ENCODE assay signal across 8 cellular contexts in genomic region chr12:7130537-7130790, GRCh38. TPM values are rescaled to one million over a fixed set of nuclear protein-coding genes. Genes with fewer than 3 reads are reported as not detected.
DNase-seq lines count a peak whose midpoint lies in the region; ATAC-seq and TF ChIP-seq lines count a peak whose summit lies in the region.

No MANE protein-coding gene starts in this region.

- POLR2A ChIA-PET in MCF 10A (lab: Yijun Ruan, JAX): no interaction called here

- H3K27me3 Mint-ChIP-seq in MCF 10A (ENCODE audit: insufficient read depth, unreplicated experiment): no peaks in the 10 kb centered on the region
- no peaks in the 10 kb centered on the region for H3K27me3 Mint-ChIP-seq in mesothelial cell of epicardium (ENCODE audit: low read depth)

- H3K4me3 ChIP-seq in AG09309 (ENCODE audit: control insufficient read depth, low read depth, low read length): peak overlapping the region; percentile 56

- H3K9me3 Mint-ChIP-seq in MCF 10A (ENCODE audit: unreplicated experiment) (no peaks in the 10 kb centered on the region), mesothelial cell of epicardium (no peaks in the 10 kb centered on the region)

- H3K27ac Mint-ChIP-seq in MCF 10A (ENCODE audit: low read depth, unreplicated experiment) (peak overlapping the region; percentile 33), mesothelial cell of epicardium (peak overlapping the region; percentile 85)

- intact Hi-C loops in MCF 10A (cut with micrococcal nuclease): no loop called here

- H3K36me3 Mint-ChIP-seq in MCF 10A (ENCODE audit: insufficient read depth, unreplicated experiment) (peaks cover 26% of the 10 kb centered on the region), mesothelial cell of epicardium (peaks cover 9% of the 10 kb centered on the region)

- CTCF ChIA-PET in MCF 10A (lab: Yijun Ruan, JAX): interaction anchor here (0.7 to 1.3 kb wide), 2 partner anchors 14 to 60 kb away, joined by 3 to 5 read pairs; no protein-coding TSS in a partner anchor

- DNase-seq in AG09309 (ENCODE audit: low read depth) (no peak), MCF 10A (ENCODE audit: unreplicated experiment) (no peak), mesothelial cell of epicardium (ENCODE audit: low spot score in 2 of 2, unreplicated experiment in 2 of 2) (no peak), anterior cingulate cortex (lab: John Stamatoyannopoulos, UW) (no peak), NCI-H2227 treated with DMSO at 0.1 percent for 48 hours (lab: John Stamatoyannopoulos, UW) (no peak), germinal center (ENCODE audit: low spot score) (no peak)

- no TSS peak for BruUV-seq in MCF 10A (replicated peaks; lab: Mats Ljungman, UMichigan)

- H3K4me3 Mint-ChIP-seq in MCF 10A (ENCODE audit: unreplicated experiment): peak overlapping the region; percentile 72
- H3K4me3 Mint-ChIP-seq in mesothelial cell of epicardium: peak overlapping the region; percentile 90

- TF ChIP-seq CTCF in AG09309 (IDR thresholded peaks at IDR 0.05; ENCODE audit: control insufficient read depth, insufficient read depth, low read depth, low read length, missing control alignments) (no peak), MCF 10A (IDR thresholded peaks at IDR 0.05; ENCODE audit: unreplicated experiment) (no peak), mesothelial cell of epicardium (IDR thresholded peaks at IDR 0.05; ENCODE audit: unreplicated experiment) (no peak)

- H3K4me1 Mint-ChIP-seq in MCF 10A (ENCODE audit: insufficient read depth, unreplicated experiment) (peaks cover 17% of the 10 kb centered on the region), mesothelial cell of epicardium (peaks cover 25% of the 10 kb centered on the region)

- ATAC-seq in HG02885 (IDR thresholded peaks at IDR 0.05; ENCODE audit: poor library complexity, unreplicated experiment) (peak; percentile 11), GM19351 (IDR thresholded peaks at IDR 0.05; ENCODE audit: unreplicated experiment) (no peak)

RNA-seq across cellular contexts. Expression of gene CLSTN3, which starts 0.3 kb away (rescaled TPM):
- 34.6 and 40.2 TPM in 2 replicates for total RNA-seq in MCF 10A (2022)
- 79.1 to 81.3 TPM (median 81.1 TPM) in 3 replicates for total RNA-seq in mesothelial cell of epicardium

RNA-seq across cellular contexts. Expression of gene RBP5, which starts 1.8 kb away (rescaled TPM):
- total RNA-seq in MCF 10A (2022) (not detected in 2 replicates), mesothelial cell of epicardium (2.1 to 2.5 TPM (median 2.3 TPM) in 3 replicates)

RNA-seq across cellular contexts. Expression of gene C1RL, which starts 21.4 kb away (rescaled TPM):
- total RNA-seq in MCF 10A (2022): 49.8 and 55.7 TPM in 2 replicates
- total RNA-seq in mesothelial cell of epicardium: 50.6 to 59.2 TPM (median 58.5 TPM) in 3 replicates

RNA-seq across cellular contexts. Expression of gene C1R, which starts 38.2 kb away (rescaled TPM):
- total RNA-seq in MCF 10A (2022) (13.1 and 16.7 TPM in 2 replicates), mesothelial cell of epicardium (41.5 to 45.9 TPM (median 45.1 TPM) in 3 replicates)

RNA-seq across cellular contexts. Expression of gene PEX5, which starts 59.0 kb away (rescaled TPM):
- total RNA-seq in MCF 10A (2022) (42.2 and 49.4 TPM in 2 replicates), mesothelial cell of epicardium (47.5 to 50.4 TPM (median 49.4 TPM) in 3 replicates)
